In genomic region chr6:111481836-111482235, GRCh38 we compare ENCODE assay signal across 8 cellular contexts. TPM values are rescaled to one million over a fixed set of nuclear protein-coding genes. Genes with fewer than 3 reads are reported as not detected.
DNase-seq lines count a peak whose midpoint lies in the region; ATAC-seq and TF ChIP-seq lines count a peak whose summit lies in the region.

No MANE protein-coding gene starts in this region.

- peak overlapping the region; percentile 70 to 74 for H3K4me3 ChIP-seq in CD4-positive, alpha-beta memory T cell (ENCODE audit: low read length in 2 of 2)
- H3K4me3 ChIP-seq in effector memory CD4-positive, alpha-beta T cell (ENCODE audit: insufficient read depth, low read depth, low read length, poor library complexity, severe bottlenecking), result peak overlapping the region; percentile 97

- H3K27ac ChIP-seq in CD4-positive, alpha-beta memory T cell (ENCODE audit: low read depth, low read length), result peak overlapping the region; percentile 80
- H3K27ac ChIP-seq in effector memory CD4-positive, alpha-beta T cell (ENCODE audit: insufficient read depth, low read length, poor library complexity, severe bottlenecking), result peak overlapping the region; percentile 98

- POLR2A ChIA-PET in CD4-positive, alpha-beta memory T cell (lab: Charles Lee; ENCODE audit: partially characterized antibody), result interaction anchor here (1.5 kb wide), 1 partner anchor 223 kb away, joined by 5 read pairs; a partner anchor contains a TSS

- H3K27ac Mint-ChIP-seq in CD4-positive, alpha-beta memory T cell, result peak overlapping the region; percentile 92 to 98 (median 96)
- H3K27ac Mint-ChIP-seq in nephron, result peak overlapping the region; percentile 92 to 99 (median 97)

- peaks cover 0 to 15% of the 10 kb centered on the region in 2 donors for H3K36me3 Mint-ChIP-seq in CD4-positive, alpha-beta memory T cell
- peaks cover 6% of the 10 kb centered on the region for H3K36me3 Mint-ChIP-seq in nephron (ENCODE audit: low read depth)

- peaks cover 0 to 2% of the 10 kb centered on the region in 2 donors for H3K27me3 Mint-ChIP-seq in CD4-positive, alpha-beta memory T cell
- H3K27me3 Mint-ChIP-seq in nephron (ENCODE audit: low read depth), result no peaks in the 10 kb centered on the region

- H3K9me3 ChIP-seq in CD4-positive, alpha-beta memory T cell (ENCODE audit: control insufficient read depth in 1 of 2, low read length in 2 of 2), result no peaks in the 10 kb centered on the region
- no peaks in the 10 kb centered on the region for H3K9me3 ChIP-seq in effector memory CD4-positive, alpha-beta T cell (ENCODE audit: control insufficient read depth, low read length)

- intact Hi-C loops in CD4-positive, alpha-beta memory T cell (cut with micrococcal nuclease), result loop anchor here (2.0 to 10.0 kb wide), 9 partner anchors 85 to 1791 kb away; partner anchors contain the start of genes AK9, AMD1, CDC40 and CDK19

- DNase-seq in CD4-positive, alpha-beta memory T cell, result no peak
- peak; percentile 41 for DNase-seq in NCI-H82 treated with DMSO at 0.1 percent for 48 hours (lab: John Stamatoyannopoulos, UW; ENCODE audit: unreplicated experiment)
- DNase-seq in effector memory CD4-positive, alpha-beta T cell, result no peak
- DNase-seq in stimulated activated CD4-positive, alpha-beta T cell treated with anti-CD3 and anti-CD28 coated beads, Interleukin-4, amount 100 ng/mL, for 1 hour, result no peak
- no peak for DNase-seq in islet precursor cell
- DNase-seq in KBM-7, result no peak

- CTCF ChIA-PET in CD4-positive, alpha-beta memory T cell (lab: Charles Lee; ENCODE audit: partially characterized antibody), result no interaction called here

- H3K36me3 ChIP-seq in CD4-positive, alpha-beta memory T cell (ENCODE audit: insufficient read depth, low read length), result no peaks in the 10 kb centered on the region
- no peaks in the 10 kb centered on the region for H3K36me3 ChIP-seq in effector memory CD4-positive, alpha-beta T cell (ENCODE audit: control insufficient read depth, insufficient read depth, low read length)

- no peak for TF ChIP-seq CTCF in nephron (IDR thresholded peaks at IDR 0.05; ENCODE audit: unreplicated experiment in 3 of 3)

- H3K4me3 Mint-ChIP-seq in CD4-positive, alpha-beta memory T cell, result peak overlapping the region; percentile 91 to 98 (median 96)
- H3K4me3 Mint-ChIP-seq in nephron, result peak overlapping the region; percentile 93 to 99 (median 96)

- peak; percentile 25 for ATAC-seq in GM21717 (IDR thresholded peaks at IDR 0.05; ENCODE audit: unreplicated experiment)

- peaks cover 54% of the 10 kb centered on the region for H3K4me1 ChIP-seq in CD4-positive, alpha-beta memory T cell (ENCODE audit: insufficient read depth, low read length)
- H3K4me1 ChIP-seq in effector memory CD4-positive, alpha-beta T cell (ENCODE audit: control insufficient read depth, insufficient read depth, low read length, poor library complexity, severe bottlenecking), result peaks cover 10% of the 10 kb centered on the region

- peaks cover 34 to 55% (median 46%) of the 10 kb centered on the region in 4 donors for H3K4me1 Mint-ChIP-seq in CD4-positive, alpha-beta memory T cell
- peaks cover 51% of the 10 kb centered on the region for H3K4me1 Mint-ChIP-seq in nephron

- H3K9me3 Mint-ChIP-seq in CD4-positive, alpha-beta memory T cell, result peaks cover 0 to 2% (median 0%) of the 10 kb centered on the region in 8 donors
- no peaks in the 10 kb centered on the region for H3K9me3 Mint-ChIP-seq in nephron

- in situ Hi-C loops in KBM-7 (cut with MboI; ENCODE audit: low pct_unique_long_range_greater_than_20kb, low sequenced_read_pairs), result no loop called here

- no peaks in the 10 kb centered on the region for H3K27me3 ChIP-seq in CD4-positive, alpha-beta memory T cell (ENCODE audit: insufficient read depth, low read length)
- no peaks in the 10 kb centered on the region for H3K27me3 ChIP-seq in effector memory CD4-positive, alpha-beta T cell (replicated peaks; ENCODE audit: control insufficient read depth, insufficient read depth, low read length, poor library complexity, severe bottlenecking)

RNA-seq across cellular contexts. Expression of gene REV3L, which starts 1.2 kb away (rescaled TPM):
- total RNA-seq in CD4-positive, alpha-beta memory T cell, result 10 to 100 TPM; 28.8 to 34.5 TPM
- polyA plus RNA-seq in CD4-positive, alpha-beta memory T cell, result 10 to 100 TPM in 1 of 2 donors, 1 to 10 TPM in 1; 8.0 to 20.2 TPM
